Comparison of ENCODE assay signal across 8 cellular contexts in the genomic region with DNA sequence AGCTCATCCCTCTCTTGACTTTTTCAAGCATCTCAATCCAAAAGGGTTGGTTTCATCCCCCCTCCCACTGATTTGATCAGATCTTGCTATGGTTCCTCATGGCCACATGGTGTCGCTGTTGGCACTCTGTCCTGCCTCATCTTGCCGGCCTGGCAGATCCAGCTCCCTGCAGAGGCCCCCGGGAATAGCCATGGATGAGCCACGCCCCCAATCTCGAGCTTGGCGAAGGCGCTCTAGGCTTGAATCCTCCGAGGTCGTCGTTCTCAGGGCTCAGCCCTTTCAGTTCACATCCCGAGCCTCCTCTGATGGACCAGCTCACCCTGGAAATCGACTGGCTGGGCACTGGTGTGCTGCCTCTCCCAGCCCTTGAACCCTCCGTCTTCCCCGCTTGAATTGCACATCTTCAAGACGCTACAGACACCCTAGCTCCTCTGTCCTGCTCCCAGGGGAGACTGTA.
DNase-seq lines count a peak whose midpoint lies in the region; ATAC-seq and TF ChIP-seq lines count a peak whose summit lies in the region.

No MANE protein-coding gene starts in this region.

- H3K9me3 ChIP-seq in SU-DHL-6 (ENCODE audit: insufficient read depth, low read length) = no peaks in the 10 kb centered on the region
- no peaks in the 10 kb centered on the region for H3K9me3 ChIP-seq in testis

- peaks cover 43% of the 10 kb centered on the region for H3K27me3 Mint-ChIP-seq in mesothelial cell of epicardium (ENCODE audit: low read depth)

- intact Hi-C loops in testis (cut with DNase I; ENCODE audit: low total_unique reads) = no loop called here

- no peak overlapping the region for H2AFZ ChIP-seq in SU-DHL-6 (ENCODE audit: low read depth, low read length, severe bottlenecking)

- H3K36me3 ChIP-seq in SU-DHL-6 (ENCODE audit: low read length) (no peaks in the 10 kb centered on the region), testis (ENCODE audit: low read depth, missing control alignments) (no peaks in the 10 kb centered on the region)

- H4K20me1 ChIP-seq in SU-DHL-6 (ENCODE audit: low read depth, low read length) = no peaks in the 10 kb centered on the region

- 3 to 5% methylated on average over 15 of the region's 15 CpGs for WGBS in testis, 2 donors

- H3K36me3 Mint-ChIP-seq in mesothelial cell of epicardium = no peaks in the 10 kb centered on the region

- H3K27me3 ChIP-seq in SU-DHL-6 (ENCODE audit: low read length) = no peaks in the 10 kb centered on the region
- no peaks in the 10 kb centered on the region for H3K27me3 ChIP-seq in testis

- TF ChIP-seq CTCF in AG09309 (IDR thresholded peaks at IDR 0.05; ENCODE audit: control insufficient read depth, insufficient read depth, low read depth, low read length, missing control alignments) (peak; percentile 78), GM13976 (IDR thresholded peaks at IDR 0.05; ENCODE audit: borderline replicate concordance, control extremely low read depth, extremely low read depth, insufficient read depth, missing control alignments) (peak; percentile 73), SU-DHL-6 (IDR thresholded peaks at IDR 0.05; ENCODE audit: insufficient read depth, low read length, poor library complexity, severe bottlenecking) (peak; percentile 97), mesothelial cell of epicardium (IDR thresholded peaks at IDR 0.05; ENCODE audit: unreplicated experiment) (peak; percentile 92), testis (IDR thresholded peaks at IDR 0.05) (peak; percentile 51 to 84 (median 82))

- H3K4me3 ChIP-seq in AG09309 (ENCODE audit: control insufficient read depth, low read depth, low read length) (no peak overlapping the region; the same call in 1 of the 2 replicates), SU-DHL-6 (ENCODE audit: insufficient read depth, low read length, poor library complexity, severe bottlenecking) (no peak overlapping the region), testis (peak overlapping the region in 1 of 2 donors; percentile 26)

- peaks cover 33% of the 10 kb centered on the region for H3K4me1 Mint-ChIP-seq in mesothelial cell of epicardium

- in situ Hi-C loops in GM13976 (cut with MboI; ENCODE audit: low sequenced_read_pairs, unreplicated experiment) = no loop called here

- ATAC-seq in esophagus mucosa (peak; percentile 49), HG03442 (IDR thresholded peaks at IDR 0.05; ENCODE audit: unreplicated experiment) (no peak)

- DNase-seq in AG09309 (ENCODE audit: low read depth) (no peak), GM13976 (ENCODE audit: low spot score) (peak; percentile 62), NCI-H1417 treated with DMSO at 0.1 percent for 48 hours (lab: John Stamatoyannopoulos, UW) (peak; percentile 1), mesothelial cell of epicardium (ENCODE audit: low spot score in 2 of 2, unreplicated experiment in 2 of 2) (peak; percentile 75 to 89), testis (peak; percentile 91)

- H3K27ac ChIP-seq in SU-DHL-6 (ENCODE audit: low read depth, low read length) = no peak overlapping the region
- H3K27ac ChIP-seq in testis = no peak overlapping the region

- no peaks in the 10 kb centered on the region for H3F3A ChIP-seq in SU-DHL-6 (ENCODE audit: insufficient read depth)

- peaks cover 4% of the 10 kb centered on the region for H3K4me1 ChIP-seq in testis

- H3K4me3 Mint-ChIP-seq in mesothelial cell of epicardium = peak overlapping the region; percentile 50

- TF ChIP-seq POLR2A in testis (IDR thresholded peaks at IDR 0.05) = no peak

- no peak overlapping the region for H3K27ac Mint-ChIP-seq in mesothelial cell of epicardium

- no peak overlapping the region for H3K4me2 ChIP-seq in SU-DHL-6 (ENCODE audit: low read depth, low read length, poor library complexity, severe bottlenecking)

- H3K9me2 ChIP-seq in SU-DHL-6 (replicated peaks; ENCODE audit: insufficient read depth, low read length) = no peaks in the 10 kb centered on the region

- H3K79me2 ChIP-seq in SU-DHL-6 (ENCODE audit: insufficient read depth, low read length) = no peaks in the 10 kb centered on the region

- H3K9me3 Mint-ChIP-seq in mesothelial cell of epicardium = no peaks in the 10 kb centered on the region

- no peak overlapping the region for H3K9ac ChIP-seq in SU-DHL-6 (ENCODE audit: low read length)
